ENCODE assay signal across 11 cellular contexts in genomic region chr22:50314081-50314454, GRCh38. TPM values are rescaled to one million over a fixed set of nuclear protein-coding genes. Genes with fewer than 3 reads are reported as not detected.
DNase-seq lines count a peak whose midpoint lies in the region; ATAC-seq and TF ChIP-seq lines count a peak whose summit lies in the region.
"Had no signal": no experiment of that assay in that cellular context is flagged by ENCODE, and none has a peak within 500 bp of the region (broad histone marks: within the 10 kb centered on the region; RNA-seq: fewer than 3 reads in every experiment).

No MANE protein-coding gene starts in this region.

- peak overlapping the region; percentile 66 for H3K4me2 ChIP-seq in OCI-LY1 (ENCODE audit: low read length)
- H3K4me2 ChIP-seq: PC-9 had no signal

- peak overlapping the region; percentile 56; the same call in 1 of the 2 replicates for H3K9ac ChIP-seq in OCI-LY1 (ENCODE audit: low read length)

- WGBS in suprapubic skin: 78% methylated on average over 13 of the region's 14 CpGs
- 53 to 55% methylated on average over 3 of the region's 14 CpGs for WGBS in thyroid gland, 2 donors

- TF ChIP-seq POLR2A in suprapubic skin (IDR thresholded peaks at IDR 0.05) (no peak), thyroid gland (IDR thresholded peaks at IDR 0.05) (no peak)

- no peaks in the 10 kb centered on the region for H4K20me1 ChIP-seq in OCI-LY1 (ENCODE audit: insufficient read depth, low read length)

- H2AFZ ChIP-seq in OCI-LY1 (ENCODE audit: low read length): no peak overlapping the region
- H2AFZ ChIP-seq: PC-9 had no signal

- H3F3A ChIP-seq in OCI-LY1 (ENCODE audit: insufficient read depth, low read length): no peaks in the 10 kb centered on the region

- H3K36me3 Mint-ChIP-seq in activated T-cell treated with anti-CD3 and anti-CD28 coated beads, Interleukin-2, amount 50 U/mL, for 4 hours (ENCODE audit: insufficient read depth): no peaks in the 10 kb centered on the region

- no peaks in the 10 kb centered on the region for H3K27me3 Mint-ChIP-seq in activated T-cell treated with anti-CD3 and anti-CD28 coated beads, Interleukin-2, amount 50 U/mL, for 4 hours (ENCODE audit: low read depth)

- H3K36me3 ChIP-seq in OCI-LY1 (ENCODE audit: insufficient read depth, low read length) (no peaks in the 10 kb centered on the region), suprapubic skin (no peaks in the 10 kb centered on the region), thyroid gland (no peaks in the 10 kb centered on the region)
- no peaks in the 10 kb centered on the region for H3K36me3 ChIP-seq in effector memory CD4-positive, alpha-beta T cell (ENCODE audit: control insufficient read depth, insufficient read depth, low read length)

- intact Hi-C loops in thyroid gland (cut with DNase I): loop anchor here (5.0 kb wide), 1 partner anchor 37 kb away; no protein-coding TSS in a partner anchor
- intact Hi-C loops in left cardiac atrium (cut with DNase I): no loop called here

- H3K4me3 ChIP-seq in OCI-LY1 (ENCODE audit: low read depth, low read length, poor library complexity, severe bottlenecking) (peak overlapping the region; percentile 53), suprapubic skin (peak overlapping the region; percentile 17), thyroid gland (replicated peaks in 1 of 3) (no peak overlapping the region)
- peak overlapping the region; percentile 44 for H3K4me3 ChIP-seq in effector memory CD4-positive, alpha-beta T cell (ENCODE audit: insufficient read depth, low read depth, low read length, poor library complexity, severe bottlenecking)
- H3K4me3 ChIP-seq: PC-9 had no signal

- H3K27ac ChIP-seq in OCI-LY1 (ENCODE audit: low read depth, low read length, poor library complexity, severe bottlenecking): no peak overlapping the region
- H3K27ac ChIP-seq in effector memory CD4-positive, alpha-beta T cell (ENCODE audit: insufficient read depth, low read length, poor library complexity, severe bottlenecking): peak overlapping the region; percentile 50
- no peak overlapping the region for H3K27ac ChIP-seq in suprapubic skin
- H3K27ac ChIP-seq in thyroid gland: no peak overlapping the region
- H3K27ac ChIP-seq: PC-9 had no signal

- TF ChIP-seq EP300 in suprapubic skin (IDR thresholded peaks at IDR 0.05): no peak

- H3K9me2 ChIP-seq in OCI-LY1 (ENCODE audit: low read depth, low read length): no peaks in the 10 kb centered on the region

- peaks cover 20% of the 10 kb centered on the region for H3K4me1 ChIP-seq in OCI-LY1 (ENCODE audit: insufficient read depth, low read length, severe bottlenecking)
- peaks cover 17% of the 10 kb centered on the region for H3K4me1 ChIP-seq in effector memory CD4-positive, alpha-beta T cell (ENCODE audit: control insufficient read depth, insufficient read depth, low read length, poor library complexity, severe bottlenecking)
- peaks cover 18% of the 10 kb centered on the region for H3K4me1 ChIP-seq in suprapubic skin
- peaks cover 21 to 32% of the 10 kb centered on the region in 2 donors for H3K4me1 ChIP-seq in thyroid gland

- DNase-seq in activated T-cell treated with anti-CD3 and anti-CD28 coated beads, Interleukin-2, amount 50 U/mL, for 4 hours: no peak
- DNase-seq in activated T-cell treated with anti-CD3 and anti-CD28 coated beads, Interleukin-2, amount 50 U/mL, for 48 hours: no peak
- DNase-seq in effector memory CD4-positive, alpha-beta T cell: no peak
- no peak for DNase-seq in suprapubic skin (ENCODE audit: low spot score in 2 of 2)
- DNase-seq in thyroid gland: no peak
- DNase-seq in 8988T: no peak
- no peak for DNase-seq in left cardiac atrium
- DNase-seq: NCI-H1694 had no signal

- ATAC-seq in activated T-cell treated with anti-CD3 and anti-CD28 coated beads, Interleukin-2, amount 50 U/mL, for 4 hours: no peak
- no peak for ATAC-seq in left cardiac atrium

- H3K9me3 Mint-ChIP-seq in activated T-cell treated with anti-CD3 and anti-CD28 coated beads, Interleukin-2, amount 50 U/mL, for 4 hours: no peaks in the 10 kb centered on the region
- H3K9me3 Mint-ChIP-seq: nephron had no signal

- H3K4me3 Mint-ChIP-seq in activated T-cell treated with anti-CD3 and anti-CD28 coated beads, Interleukin-2, amount 50 U/mL, for 4 hours: peak overlapping the region; percentile 73
- H3K4me3 Mint-ChIP-seq: nephron had no signal

- H3K9me3 ChIP-seq in OCI-LY1 (ENCODE audit: low read length): no peaks in the 10 kb centered on the region
- H3K9me3 ChIP-seq in effector memory CD4-positive, alpha-beta T cell (ENCODE audit: control insufficient read depth, low read length): no peaks in the 10 kb centered on the region
- no peaks in the 10 kb centered on the region for H3K9me3 ChIP-seq in suprapubic skin
- H3K9me3 ChIP-seq in thyroid gland: no peaks in the 10 kb centered on the region

- no peaks in the 10 kb centered on the region for H3K79me2 ChIP-seq in OCI-LY1 (ENCODE audit: insufficient read depth, low read length)

- H3K27me3 ChIP-seq in OCI-LY1 (ENCODE audit: insufficient read depth, low read length) (peaks cover 11% of the 10 kb centered on the region), suprapubic skin (no peaks in the 10 kb centered on the region), thyroid gland (no peaks in the 10 kb centered on the region)
- H3K27me3 ChIP-seq in effector memory CD4-positive, alpha-beta T cell (replicated peaks; ENCODE audit: control insufficient read depth, insufficient read depth, low read length, poor library complexity, severe bottlenecking): no peaks in the 10 kb centered on the region

- peaks cover 18% of the 10 kb centered on the region for H3K4me1 Mint-ChIP-seq in activated T-cell treated with anti-CD3 and anti-CD28 coated beads, Interleukin-2, amount 50 U/mL, for 4 hours (ENCODE audit: low read depth)

- TF ChIP-seq CTCF in OCI-LY1 (IDR thresholded peaks at IDR 0.05; ENCODE audit: low read length): no peak
- TF ChIP-seq CTCF in suprapubic skin (IDR thresholded peaks at IDR 0.05): no peak
- TF ChIP-seq CTCF in thyroid gland (IDR thresholded peaks at IDR 0.05): no peak

RNA-seq across cellular contexts. Expression of gene PLXNB2, which starts 6.6 kb away (rescaled TPM):
- total RNA-seq in activated T-cell treated with anti-CD3 and anti-CD28 coated beads, Interleukin-2, amount 50 U/mL, for 4 hours: 1 to 10 TPM; 4.0 to 4.8 (median 4.7) TPM
- total RNA-seq in suprapubic skin (100 to 1,000 TPM; 117 to 231 (median 192) TPM), thyroid gland (100 to 1,000 TPM; 143 to 266 (median 215) TPM), left cardiac atrium (10 to 100 TPM; 76.2 to 91.5 TPM)

RNA-seq across cellular contexts. Expression of gene DENND6B, which starts 12.7 kb away (rescaled TPM):
- total RNA-seq in activated T-cell treated with anti-CD3 and anti-CD28 coated beads, Interleukin-2, amount 50 U/mL, for 4 hours: 1 to 10 TPM; 1.0 to 1.6 (median 1.3) TPM
- total RNA-seq in suprapubic skin (1 to 10 TPM; 3.3 to 5.4 (median 3.4) TPM), thyroid gland (10 to 100 TPM in 2 of 4 donors, 1 to 10 TPM in 2; 4.3 to 14.3 (median 9.3) TPM), left cardiac atrium (1 to 10 TPM; 2.4 TPM)

RNA-seq across cellular contexts. Expression of gene PPP6R2, which starts 29.1 kb away (rescaled TPM):
- 10 to 100 TPM; 41.4 to 52.6 (median 43.3) TPM for total RNA-seq in activated T-cell treated with anti-CD3 and anti-CD28 coated beads, Interleukin-2, amount 50 U/mL, for 4 hours
- total RNA-seq in suprapubic skin (10 to 100 TPM; 46.7 to 70.3 (median 64.6) TPM), thyroid gland (100 to 1,000 TPM in 1 of 4 donors, 10 to 100 TPM in 3; 65.7 to 103 (median 74.0) TPM), left cardiac atrium (10 to 100 TPM; 40.6 to 46.2 TPM)

RNA-seq across cellular contexts. Expression of gene MAPK11, which starts 43.9 kb away (rescaled TPM):
- 10 to 100 TPM in 1 of 3 donors, 1 to 10 TPM in 2; 9.4 to 10.1 (median 9.8) TPM for total RNA-seq in activated T-cell treated with anti-CD3 and anti-CD28 coated beads, Interleukin-2, amount 50 U/mL, for 4 hours
- total RNA-seq in suprapubic skin (1 to 10 TPM; 3.8 to 5.8 (median 4.5) TPM), thyroid gland (1 to 10 TPM; 2.8 to 4.7 (median 4.0) TPM), left cardiac atrium (10 to 100 TPM; 13.3 to 15.4 TPM)

RNA-seq across cellular contexts. Expression of gene MAPK12, which starts 52.6 kb away (rescaled TPM):
- 1 to 10 TPM; 3.3 to 4.3 (median 3.9) TPM for total RNA-seq in activated T-cell treated with anti-CD3 and anti-CD28 coated beads, Interleukin-2, amount 50 U/mL, for 4 hours
- total RNA-seq in suprapubic skin (1 to 10 TPM; 1.3 to 5.7 (median 3.3) TPM), thyroid gland (1 to 10 TPM; 3.1 to 5.1 (median 3.7) TPM), left cardiac atrium (10 to 100 TPM; 13.2 to 14.7 TPM)

Comparison
In these comparisons a context has a peak if more than half of its experiments do, and no peak if none do; other contexts are left out.
1. H3K4me3 ChIP-seq: peak in OCI-LY1 (single experiment), effector memory CD4-positive, alpha-beta T cell (single experiment) and suprapubic skin (single experiment); none in thyroid gland (0 of 3).
2. RNA of gene PLXNB2, which starts 6.6 kb away (total RNA-seq): 143 to 266 TPM in thyroid gland, 117 to 231 TPM in suprapubic skin and 76.2 to 91.5 TPM in left cardiac atrium; 4.0 to 4.8 TPM in activated T-cell treated with anti-CD3 and anti-CD28 coated beads, Interleukin-2, amount 50 U/mL, for 4 hours; every median in the first group is over 10 times any median in the second.